ENCODE assay signal across 28 cellular contexts in the genomic region with DNA sequence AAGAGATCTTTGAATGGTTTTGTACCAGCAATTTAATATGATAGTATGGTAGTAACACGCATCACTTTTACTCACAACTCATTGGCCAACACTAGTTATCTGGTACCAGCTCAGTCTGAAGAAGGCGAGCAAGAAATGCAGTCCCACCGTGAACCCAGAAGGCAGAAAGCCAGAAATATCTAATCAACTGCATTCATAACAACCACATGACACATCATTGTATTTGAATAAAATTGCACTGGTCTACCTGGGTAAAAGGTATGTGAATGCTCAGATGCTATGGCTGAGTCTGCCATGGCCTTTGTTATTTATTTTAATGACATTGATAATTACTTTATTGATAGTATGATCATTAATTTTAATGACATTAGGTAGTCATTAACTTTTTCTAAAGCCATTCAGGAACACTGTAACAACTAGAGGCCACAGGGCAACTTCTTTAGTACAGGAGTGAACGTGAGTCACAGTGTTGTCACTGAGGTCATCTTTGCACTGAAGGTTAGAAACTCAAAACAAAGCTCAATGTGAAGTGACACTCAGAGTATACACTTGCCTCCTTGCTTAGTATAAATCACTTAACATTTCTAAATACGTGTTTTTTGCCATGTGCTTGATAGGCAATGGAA.
DNase-seq lines count a peak whose midpoint lies in the region; ATAC-seq, FAIRE-seq and TF ChIP-seq lines count a peak whose summit lies in the region.
"Had no signal": no experiment of that assay in that cellular context is flagged by ENCODE, and none has a peak within 500 bp of the region (broad histone marks: within the 10 kb centered on the region; RNA-seq: fewer than 3 reads in every experiment).

No MANE protein-coding gene starts in this region.

- H3K27me3 ChIP-seq in hepatocyte (no peaks in the 10 kb centered on the region), stomach smooth muscle (ENCODE audit: control insufficient read depth in 1 of 2, insufficient read depth in 2 of 2, low read length in 2 of 2) (no peaks in the 10 kb centered on the region)
- H3K27me3 ChIP-seq: gastrocnemius medialis, SJCRH30, tibial nerve had no signal

- H3K9ac ChIP-seq in stomach smooth muscle (ENCODE audit: low read length in 2 of 2), result no peak overlapping the region
- H3K9ac ChIP-seq: parathyroid adenoma had no signal

- FAIRE-seq in GM12892 (lab: Jason Lieb, UNC), result peak; percentile 50
- FAIRE-seq: GM12878 had no signal

- DNase-seq in GM12892 (ENCODE audit: insufficient read length), result no peak
- DNase-seq in RPMI7951 (ENCODE audit: low read depth), result peak; percentile 42
- peak; percentile 54 for DNase-seq in hepatocyte (ENCODE audit: low spot score)
- DNase-seq in DMS153 (lab: John Stamatoyannopoulos, UW), result no peak
- DNase-seq: activated CD4-positive, alpha-beta memory T cell treated with anti-CD3 and anti-CD28 coated beads, Interleukin-2, amount 10 ng/mL, durations not matched to agents 7 days and 5 days; activated naive CD8-positive, alpha-beta T cell treated with anti-CD3 and anti-CD28 coated beads, Interleukin-2, amount 10 ng/mL, durations not matched to agents 7 days and 5 days; CD4-positive, CD25-positive, alpha-beta regulatory T cell; cerebellar nuclear complex; gastrocnemius medialis; hippocampal formation; KBM-7; mucosa of descending colon; NCI-H2171; NCI-H510A treated with DMSO at 0.1 percent for 48 hours; NK-92 treated with Interleukin-12 subunit alpha and Interleukin-12 subunit beta, amount 100 ng/mL, for 24 hours; SJCRH30; stimulated activated CD4-positive, alpha-beta T cell treated with anti-CD3 and anti-CD28 coated beads, Interleukin-15, amount 100 ng/mL, for 24 hours; stimulated activated naive CD8-positive, alpha-beta T cell treated with anti-CD3 and anti-CD28 coated beads, Interleukin-15, amount 100 ng/mL, for 72 hours; T-cell had no signal

- H3K36me3 ChIP-seq in hepatocyte (replicated peaks; ENCODE audit: insufficient read depth, low read depth) (no peaks in the 10 kb centered on the region), stomach smooth muscle (ENCODE audit: control insufficient read depth in 2 of 2, insufficient read depth in 2 of 2, low read length in 2 of 2) (peaks cover 0 to 2% of the 10 kb centered on the region in 2 donors)
- H3K36me3 ChIP-seq: gastrocnemius medialis, SJCRH30, tibial nerve had no signal

- H3K4me1 ChIP-seq in hepatocyte (ENCODE audit: insufficient read depth), result peaks cover 33% of the 10 kb centered on the region
- peaks cover 31% of the 10 kb centered on the region for H3K4me1 ChIP-seq in stomach smooth muscle (ENCODE audit: control insufficient read depth, insufficient read depth, low read length)

- no peak overlapping the region for H2AFZ ChIP-seq in hepatocyte
- H2AFZ ChIP-seq: parathyroid adenoma had no signal

- no peaks in the 10 kb centered on the region for H3K9me3 ChIP-seq in hepatocyte (ENCODE audit: low read depth)
- H3K9me3 ChIP-seq in stomach smooth muscle (ENCODE audit: control insufficient read depth in 2 of 2, low read length in 2 of 2), result no peaks in the 10 kb centered on the region
- H3K9me3 ChIP-seq: gastrocnemius medialis, mucosa of descending colon, SJCRH30, tibial nerve had no signal

- no peaks in the 10 kb centered on the region for H4K20me1 ChIP-seq in hepatocyte (ENCODE audit: insufficient read depth, poor library complexity, severe bottlenecking)

- no peak overlapping the region for H3K4me3 ChIP-seq in hepatocyte
- H3K4me3 ChIP-seq in stomach smooth muscle (ENCODE audit: low read length in 2 of 2), result no peak overlapping the region
- H3K4me3 ChIP-seq: gastrocnemius medialis, GM12878, mucosa of descending colon, SJCRH30, tibial nerve had no signal

- no peaks in the 10 kb centered on the region for H3K79me2 ChIP-seq in hepatocyte
- H3K79me2 ChIP-seq: parathyroid adenoma had no signal

- 68% methylated on average over 5 of the region's 5 CpGs for WGBS in hepatocyte (ENCODE audit: low lambda C conversion rate, missing lambda C conversion rate)

- no peaks in the 10 kb centered on the region for H3K9me2 ChIP-seq in hepatocyte (replicated peaks; ENCODE audit: insufficient read depth)

- H3K4me2 ChIP-seq in hepatocyte, result no peak overlapping the region

- ATAC-seq in HG03520 (IDR thresholded peaks at IDR 0.05; ENCODE audit: unreplicated experiment), result no peak
- ATAC-seq in GM19395 (IDR thresholded peaks at IDR 0.05; ENCODE audit: unreplicated experiment), result no peak
- ATAC-seq: activated CD4-positive, CD25-positive, alpha-beta regulatory T cell treated with anti-CD3 and anti-CD28 coated beads, Interleukin-2, amount 50 U/mL, for 24 hours; gastrocnemius medialis; GM12878; mucosa of descending colon; Panc1; sciatic nerve; stimulated activated naive CD8-positive, alpha-beta T cell treated with anti-CD3 and anti-CD28 coated beads, Interleukin-15, amount 100 ng/mL, for 72 hours; T-cell had no signal

- TF ChIP-seq POLR2A in GM12892 (IDR thresholded peaks at IDR 0.05; ENCODE audit: low read depth, low read length), result no peak

- no peak for TF ChIP-seq CTCF in hepatocyte (IDR thresholded peaks at IDR 0.05; ENCODE audit: poor library complexity)

- peak overlapping the region; percentile 56 for H3K27ac ChIP-seq in hepatocyte
- H3K27ac ChIP-seq in stomach smooth muscle (ENCODE audit: low read length), result peak overlapping the region; percentile 31
- H3K27ac ChIP-seq: gastrocnemius medialis, parathyroid adenoma, SJCRH30, tibial nerve had no signal

Comparison
In these comparisons a context has a peak if more than half of its experiments do, and no peak if none do; other contexts are left out.
1. DNase-seq: peak in RPMI7951 (single experiment) and hepatocyte (single experiment); none in GM12892 (single experiment) and DMS153 (single experiment).